In genomic region chr1:99806882-99807281, GRCh38 we compare ENCODE assay signal across 25 cellular contexts.
"Had no signal": no experiment of that assay in that cellular context is flagged by ENCODE, and none has a peak within 500 bp of the region (broad histone marks: within the 10 kb centered on the region; RNA-seq: fewer than 3 reads in every experiment).

No MANE protein-coding gene starts in this region.

- H3K27me3 ChIP-seq: ovary, stomach, testis, thyroid gland, transverse colon, upper lobe of left lung had no signal

- H3K36me3 ChIP-seq: left lung, lower lobe of right lung, ovary, stomach, thyroid gland, transverse colon, upper lobe of left lung had no signal

- H3K4me3 ChIP-seq: left lung, lower lobe of right lung, mucosa of descending colon, ovary, skin epidermis, stomach, testis, thyroid gland, transverse colon, upper lobe of left lung had no signal

- DNase-seq: hippocampal formation; immature natural killer cell; kidney; left colon; left lung; lower lobe of right lung; mammary epithelial cell; midbrain; mucosa of descending colon; naive thymus-derived CD4-positive, alpha-beta T cell; ovary; retina; right cardiac atrium; stimulated activated CD4-positive, alpha-beta T cell treated with anti-CD3 and anti-CD28 coated beads, Interleukin-12 subunit alpha, Interleukin-12 subunit beta, amount 100 ng/mL, for 4 hours; stimulated activated CD4-positive, alpha-beta T cell treated with anti-CD3 and anti-CD28 coated beads, Interleukin-15, amount 100 ng/mL, for 24 hours; stimulated activated CD4-positive, alpha-beta T cell treated with anti-CD3 and anti-CD28 coated beads, Interleukin-2, amount 100 ng/mL, for 24 hours; stimulated activated CD4-positive, alpha-beta T cell treated with anti-CD3 and anti-CD28 coated beads, Interleukin-4, amount 100 ng/mL, for 1 hour; stimulated activated naive B cell treated with anti-CD40 and anti-IgM and Interleukin-4, amounts not matched to agents 10 μg/mL and 1 μg/mL and 100 μg/mL, for 72 hours; stimulated activated naive CD8-positive, alpha-beta T cell treated with anti-CD3 and anti-CD28 coated beads, Interleukin-15, Interleukin-2, amounts not matched to agents 100 U/mL and 50 U/mL, for 24 hours; stomach; testis; thyroid gland; transverse colon; upper lobe of left lung had no signal

- H3K9me3 ChIP-seq: left lung, lower lobe of right lung, mucosa of descending colon, ovary, stomach, testis, thyroid gland, transverse colon, upper lobe of left lung had no signal

- H3K27ac ChIP-seq: left lung, lower lobe of right lung, ovary, skin epidermis, stomach, testis, thyroid gland, transverse colon, upper lobe of left lung had no signal

- H3K4me1 ChIP-seq: thyroid gland had no signal
